In genomic region chr22:39325392-39325932, GRCh38 we compare ENCODE assay signal across 20 cellular contexts. TPM values are rescaled to one million over a fixed set of nuclear protein-coding genes. Genes with fewer than 3 reads are reported as not detected.
DNase-seq lines count a peak whose midpoint lies in the region; ATAC-seq and TF ChIP-seq lines count a peak whose summit lies in the region.
"Had no signal": no experiment of that assay in that cellular context is flagged by ENCODE, and none has a peak within 500 bp of the region (broad histone marks: within the 10 kb centered on the region; RNA-seq: fewer than 3 reads in every experiment).

No MANE protein-coding gene starts in this region.

- H3K27ac Mint-ChIP-seq in endothelial cell (ENCODE audit: unreplicated experiment) (peak overlapping the region; percentile 63), osteocyte (ENCODE audit: unreplicated experiment) (peak overlapping the region; percentile 50), chondrocyte (ENCODE audit: unreplicated experiment) (no peak overlapping the region)
- H3K27ac Mint-ChIP-seq: activated naive CD8-positive, alpha-beta T cell; activated T-helper 2 cell treated with anti-CD3 and anti-CD28 coated beads, Interferon-gamma antibody, Interleukin-2, Interleukin-4, amounts not matched to agents 10 μg/mL and 5 μg/mL and 100 μg/mL, durations not matched to agents 14 hours and 24 hours and 36 hours; stimulated activated naive CD8-positive, alpha-beta T cell treated with anti-CD3 and anti-CD28 coated beads, Interleukin-15, amount 100 ng/mL, for 72 hours had no signal

- DNase-seq in GM03348 (ENCODE audit: low spot score) (peak; percentile 48), RPMI7951 (ENCODE audit: low read depth) (peak; percentile 42), endothelial cell (ENCODE audit: low spot score) (no peak), osteocyte (ENCODE audit: extremely low spot score, unreplicated experiment) (no peak), RKO (ENCODE audit: low spot score) (no peak), chondrocyte (ENCODE audit: low spot score) (no peak)
- DNase-seq: activated CD4-positive, alpha-beta T cell treated with anti-CD3 and anti-CD28 coated beads, Interleukin-2, amount 50 U/mL, for 1 hour; cerebellar nuclear complex; Kasumi-1; kidney glomerular epithelial cell; NCI-H1092 treated with DMSO at 0.1 percent for 48 hours; NCI-H2029; NCI-H226; stimulated activated naive CD8-positive, alpha-beta T cell treated with anti-CD3 and anti-CD28 coated beads, Interleukin-15, amount 100 ng/mL, for 72 hours; trophoblast cell had no signal

- TF ChIP-seq CTCF in endothelial cell (IDR thresholded peaks at IDR 0.05; ENCODE audit: unreplicated experiment), result no peak
- no peak for TF ChIP-seq CTCF in osteocyte (IDR thresholded peaks at IDR 0.05)
- TF ChIP-seq CTCF in chondrocyte (IDR thresholded peaks at IDR 0.05), result no peak

- no peak for ATAC-seq in GM21367 (IDR thresholded peaks at IDR 0.05; ENCODE audit: unreplicated experiment)
- no peak for ATAC-seq in GM21529 (IDR thresholded peaks at IDR 0.05; ENCODE audit: unreplicated experiment)
- ATAC-seq: stimulated activated naive CD8-positive, alpha-beta T cell treated with anti-CD3 and anti-CD28 coated beads, Interleukin-15, amount 100 ng/mL, for 72 hours had no signal

- H3K9me3 Mint-ChIP-seq in endothelial cell (ENCODE audit: unreplicated experiment), result no peaks in the 10 kb centered on the region
- no peaks in the 10 kb centered on the region for H3K9me3 Mint-ChIP-seq in osteocyte (ENCODE audit: unreplicated experiment)
- H3K9me3 Mint-ChIP-seq in chondrocyte (ENCODE audit: low read depth), result no peaks in the 10 kb centered on the region
- H3K9me3 Mint-ChIP-seq: activated T-helper 2 cell treated with anti-CD3 and anti-CD28 coated beads, Interferon-gamma antibody, Interleukin-2, Interleukin-4, amounts not matched to agents 10 μg/mL and 5 μg/mL and 100 μg/mL, durations not matched to agents 14 hours and 24 hours and 36 hours; stimulated activated naive CD8-positive, alpha-beta T cell treated with anti-CD3 and anti-CD28 coated beads, Interleukin-15, amount 100 ng/mL, for 72 hours had no signal

- H3K4me3 Mint-ChIP-seq in endothelial cell (ENCODE audit: unreplicated experiment) (no peak overlapping the region), osteocyte (ENCODE audit: unreplicated experiment) (no peak overlapping the region), chondrocyte (ENCODE audit: unreplicated experiment) (no peak overlapping the region)
- H3K4me3 Mint-ChIP-seq: activated naive CD8-positive, alpha-beta T cell; CD14-positive monocyte; stimulated activated naive CD8-positive, alpha-beta T cell treated with anti-CD3 and anti-CD28 coated beads, Interleukin-15, amount 100 ng/mL, for 72 hours had no signal

- H3K36me3 Mint-ChIP-seq in endothelial cell (ENCODE audit: low read depth, unreplicated experiment) (no peaks in the 10 kb centered on the region), osteocyte (ENCODE audit: unreplicated experiment) (no peaks in the 10 kb centered on the region), chondrocyte (ENCODE audit: low read depth) (no peaks in the 10 kb centered on the region)
- H3K36me3 Mint-ChIP-seq: activated naive CD8-positive, alpha-beta T cell; CD14-positive monocyte had no signal

- H3K4me1 Mint-ChIP-seq in endothelial cell (ENCODE audit: unreplicated experiment), result no peaks in the 10 kb centered on the region
- peaks cover 7% of the 10 kb centered on the region for H3K4me1 Mint-ChIP-seq in osteocyte (ENCODE audit: unreplicated experiment)
- H3K4me1 Mint-ChIP-seq in chondrocyte (ENCODE audit: low read depth), result peaks cover 4% of the 10 kb centered on the region

- no peaks in the 10 kb centered on the region for H3K27me3 Mint-ChIP-seq in endothelial cell (ENCODE audit: unreplicated experiment)
- no peaks in the 10 kb centered on the region for H3K27me3 Mint-ChIP-seq in osteocyte (ENCODE audit: unreplicated experiment)
- no peaks in the 10 kb centered on the region for H3K27me3 Mint-ChIP-seq in chondrocyte (ENCODE audit: low read depth)
- H3K27me3 Mint-ChIP-seq: activated naive CD8-positive, alpha-beta T cell; stimulated activated naive CD8-positive, alpha-beta T cell treated with anti-CD3 and anti-CD28 coated beads, Interleukin-15, amount 100 ng/mL, for 72 hours had no signal

RNA-seq across cellular contexts. Expression of gene RPL3, which starts 6.0 kb away (rescaled TPM):
- 1,170 and 1,583 TPM in 2 replicates for total RNA-seq in RPMI7951 (2014; rRNA removed; shearing (Covaris generic))
- 2,149 TPM for total RNA-seq in endothelial cell (ENCODE audit: unreplicated experiment)
- total RNA-seq in osteocyte, result 1,770 and 1,792 TPM in 2 replicates
- total RNA-seq in chondrocyte, result 1,302 to 1,415 TPM (median 1,326 TPM) in 3 replicates

RNA-seq across cellular contexts. Expression of gene SYNGR1, which starts 24.3 kb away (rescaled TPM):
- total RNA-seq in RPMI7951 (2014; rRNA removed; shearing (Covaris generic)), result 7.0 and 14.8 TPM in 2 replicates
- total RNA-seq in endothelial cell (ENCODE audit: unreplicated experiment) (2.9 TPM), osteocyte (24.0 and 26.6 TPM in 2 replicates), chondrocyte (15.0 to 18.4 TPM (median 16.5 TPM) in 3 replicates)
- total RNA-seq: activated T-helper 2 cell treated with anti-CD3 and anti-CD28 coated beads, Interferon-gamma antibody, Interleukin-2, Interleukin-4, amounts not matched to agents 10 μg/mL and 5 μg/mL and 100 μg/mL, durations not matched to agents 14 hours and 24 hours and 36 hours had no signal

Comparison
In these comparisons a context has a peak if more than half of its experiments do, and no peak if none do; other contexts are left out.
1. DNase-seq: peak in GM03348 (single experiment) and RPMI7951 (single experiment); none in endothelial cell (single experiment), osteocyte (single experiment), RKO (single experiment) and chondrocyte (single experiment).